Comparison of ENCODE assay signal across 15 cellular contexts in genomic region chr1:41608242-41608641, GRCh38.
DNase-seq lines count a peak whose midpoint lies in the region; ATAC-seq and TF ChIP-seq lines count a peak whose summit lies in the region.
"Had no signal": no experiment of that assay in that cellular context is flagged by ENCODE, and none has a peak within 500 bp of the region (broad histone marks: within the 10 kb centered on the region; RNA-seq: fewer than 3 reads in every experiment).

No MANE protein-coding gene starts in this region.

- peaks cover 4% of the 10 kb centered on the region for H3K9me3 Mint-ChIP-seq in WTC11
- H3K9me3 Mint-ChIP-seq: activated B cell treated with CpG ODN at 0.5 μM for 24 hours had no signal

- H3K27me3 ChIP-seq in right cardiac atrium (ENCODE audit: control insufficient read depth, insufficient read depth) = no peaks in the 10 kb centered on the region

- intact Hi-C loops in right cardiac atrium (cut with DNase I) = no loop called here

- WGBS in right cardiac atrium = 38% methylated on average over 4 of the region's 4 CpGs

- TF ChIP-seq CTCF in WTC11 (IDR thresholded peaks at IDR 0.05) = no peak

- no peak overlapping the region for H3K27ac ChIP-seq in right cardiac atrium (ENCODE audit: low read length)
- H3K27ac ChIP-seq: A549 had no signal

- H3K4me1 ChIP-seq in right cardiac atrium (ENCODE audit: control insufficient read depth, insufficient read depth, low read length) = peaks cover 5% of the 10 kb centered on the region
- H3K4me1 ChIP-seq: A549 had no signal

- CTCF ChIA-PET in WTC11 (lab: Charles Lee) = no interaction called here

- no peak overlapping the region for H3K4me3 ChIP-seq in right cardiac atrium (ENCODE audit: low read length)
- H3K4me3 ChIP-seq: A549 had no signal

- H3K4me3 Mint-ChIP-seq in WTC11 = no peak overlapping the region
- H3K4me3 Mint-ChIP-seq: activated B cell treated with CpG ODN at 0.5 μM for 24 hours; CD4-positive, alpha-beta memory T cell; naive thymus-derived CD4-positive, alpha-beta T cell had no signal

- H3K27ac Mint-ChIP-seq in WTC11 = no peak overlapping the region
- H3K27ac Mint-ChIP-seq: activated B cell treated with CpG ODN at 0.5 μM for 24 hours; CD4-positive, alpha-beta memory T cell had no signal

- no peaks in the 10 kb centered on the region for H3K9me3 ChIP-seq in right cardiac atrium (ENCODE audit: control insufficient read depth, low read length)
- H3K9me3 ChIP-seq: A549 had no signal

- no peaks in the 10 kb centered on the region for H3K4me1 Mint-ChIP-seq in WTC11

- peak; percentile 33 for DNase-seq in activated CD8-positive, alpha-beta memory T cell treated with anti-CD3 and anti-CD28 coated beads, Interleukin-2, amount 50 U/mL, for 48 hours
- no peak for DNase-seq in activated CD8-positive, alpha-beta memory T cell treated with anti-CD3 and anti-CD28 coated beads, Interleukin-2, amount 50 U/mL, for 4 hours
- peak; percentile 94 for DNase-seq in astrocyte of the hippocampus (ENCODE audit: low read depth, low spot score)
- DNase-seq in right cardiac atrium = peak; percentile 39 to 72 (median 66)
- peak; percentile 45 for DNase-seq in stromal cell of bone marrow (ENCODE audit: low read depth)
- no peak for DNase-seq in WTC11 (ENCODE audit: low spot score)
- no peak for DNase-seq in globus pallidus (ENCODE audit: low spot score)
- DNase-seq: activated B cell treated with CpG ODN at 0.5 μM for 24 hours; CD4-positive, alpha-beta memory T cell; naive thymus-derived CD4-positive, alpha-beta T cell; NCI-H1694; NCI-H526 had no signal

- POLR2A ChIA-PET in WTC11 (lab: Charles Lee) = no interaction called here

- ATAC-seq in right cardiac atrium (peak in 1 of 2 donors; percentile 34), HG02642 (IDR thresholded peaks at IDR 0.05; ENCODE audit: poor library complexity, unreplicated experiment) (no peak), WTC11 (no peak)
- ATAC-seq: A549; naive thymus-derived CD4-positive, alpha-beta T cell; Panc1 had no signal

- no peaks in the 10 kb centered on the region; the same call in 1 of the 2 replicates for H3K27me3 Mint-ChIP-seq in WTC11 (ENCODE audit: low read depth)
- H3K27me3 Mint-ChIP-seq: activated B cell treated with CpG ODN at 0.5 μM for 24 hours; CD4-positive, alpha-beta memory T cell; naive thymus-derived CD4-positive, alpha-beta T cell had no signal

- H3K36me3 Mint-ChIP-seq in WTC11 = no peaks in the 10 kb centered on the region

TF ChIP-seq in WTC11, 78 proteins besides CTCF, POLR2A, EP300 and RAD21:
- TF ChIP-seq ZNF138 (CRISPR knock-in tag; conservative IDR thresholded peaks at IDR 0.05) = no peak
- TF ChIP-seq, protein P1, sequence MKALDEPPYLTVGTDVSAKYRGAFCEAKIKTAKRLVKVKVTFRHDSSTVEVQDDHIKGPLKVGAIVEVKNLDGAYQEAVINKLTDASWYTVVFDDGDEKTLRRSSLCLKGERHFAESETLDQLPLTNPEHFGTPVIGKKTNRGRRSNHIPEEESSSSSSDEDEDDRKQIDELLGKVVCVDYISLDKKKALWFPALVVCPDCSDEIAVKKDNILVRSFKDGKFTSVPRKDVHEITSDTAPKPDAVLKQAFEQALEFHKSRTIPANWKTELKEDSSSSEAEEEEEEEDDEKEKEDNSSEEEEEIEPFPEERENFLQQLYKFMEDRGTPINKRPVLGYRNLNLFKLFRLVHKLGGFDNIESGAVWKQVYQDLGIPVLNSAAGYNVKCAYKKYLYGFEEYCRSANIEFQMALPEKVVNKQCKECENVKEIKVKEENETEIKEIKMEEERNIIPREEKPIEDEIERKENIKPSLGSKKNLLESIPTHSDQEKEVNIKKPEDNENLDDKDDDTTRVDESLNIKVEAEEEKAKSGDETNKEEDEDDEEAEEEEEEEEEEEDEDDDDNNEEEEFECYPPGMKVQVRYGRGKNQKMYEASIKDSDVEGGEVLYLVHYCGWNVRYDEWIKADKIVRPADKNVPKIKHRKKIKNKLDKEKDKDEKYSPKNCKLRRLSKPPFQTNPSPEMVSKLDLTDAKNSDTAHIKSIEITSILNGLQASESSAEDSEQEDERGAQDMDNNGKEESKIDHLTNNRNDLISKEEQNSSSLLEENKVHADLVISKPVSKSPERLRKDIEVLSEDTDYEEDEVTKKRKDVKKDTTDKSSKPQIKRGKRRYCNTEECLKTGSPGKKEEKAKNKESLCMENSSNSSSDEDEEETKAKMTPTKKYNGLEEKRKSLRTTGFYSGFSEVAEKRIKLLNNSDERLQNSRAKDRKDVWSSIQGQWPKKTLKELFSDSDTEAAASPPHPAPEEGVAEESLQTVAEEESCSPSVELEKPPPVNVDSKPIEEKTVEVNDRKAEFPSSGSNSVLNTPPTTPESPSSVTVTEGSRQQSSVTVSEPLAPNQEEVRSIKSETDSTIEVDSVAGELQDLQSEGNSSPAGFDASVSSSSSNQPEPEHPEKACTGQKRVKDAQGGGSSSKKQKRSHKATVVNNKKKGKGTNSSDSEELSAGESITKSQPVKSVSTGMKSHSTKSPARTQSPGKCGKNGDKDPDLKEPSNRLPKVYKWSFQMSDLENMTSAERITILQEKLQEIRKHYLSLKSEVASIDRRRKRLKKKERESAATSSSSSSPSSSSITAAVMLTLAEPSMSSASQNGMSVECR (CRISPR knock-in tag; IDR thresholded peaks at IDR 0.05; ENCODE audit: borderline replicate concordance) = no peak
- TF ChIP-seq SOX15 (CRISPR knock-in tag; IDR thresholded peaks at IDR 0.05) = no peak
- TF ChIP-seq TCF7 (CRISPR knock-in tag; IDR thresholded peaks at IDR 0.05; ENCODE audit: low read depth) = no peak
- TF ChIP-seq GABPB1 (CRISPR knock-in tag; IDR thresholded peaks at IDR 0.05) = no peak
- TF ChIP-seq TEAD1 (CRISPR knock-in tag; IDR thresholded peaks at IDR 0.05) = no peak
- no peak for TF ChIP-seq NFYB (CRISPR knock-in tag; conservative IDR thresholded peaks at IDR 0.05; ENCODE audit: low read depth)
- no peak for TF ChIP-seq HMGA2 (CRISPR knock-in tag; IDR thresholded peaks at IDR 0.05)
- no peak for TF ChIP-seq E2F5 (CRISPR knock-in tag; IDR thresholded peaks at IDR 0.05)
- TF ChIP-seq ZNF317 (CRISPR knock-in tag; IDR thresholded peaks at IDR 0.05; ENCODE audit: borderline replicate concordance, low read depth) = no peak
- TF ChIP-seq OVOL2 (CRISPR knock-in tag; IDR thresholded peaks at IDR 0.05; ENCODE audit: borderline replicate concordance) = no peak
- TF ChIP-seq, protein P2, sequence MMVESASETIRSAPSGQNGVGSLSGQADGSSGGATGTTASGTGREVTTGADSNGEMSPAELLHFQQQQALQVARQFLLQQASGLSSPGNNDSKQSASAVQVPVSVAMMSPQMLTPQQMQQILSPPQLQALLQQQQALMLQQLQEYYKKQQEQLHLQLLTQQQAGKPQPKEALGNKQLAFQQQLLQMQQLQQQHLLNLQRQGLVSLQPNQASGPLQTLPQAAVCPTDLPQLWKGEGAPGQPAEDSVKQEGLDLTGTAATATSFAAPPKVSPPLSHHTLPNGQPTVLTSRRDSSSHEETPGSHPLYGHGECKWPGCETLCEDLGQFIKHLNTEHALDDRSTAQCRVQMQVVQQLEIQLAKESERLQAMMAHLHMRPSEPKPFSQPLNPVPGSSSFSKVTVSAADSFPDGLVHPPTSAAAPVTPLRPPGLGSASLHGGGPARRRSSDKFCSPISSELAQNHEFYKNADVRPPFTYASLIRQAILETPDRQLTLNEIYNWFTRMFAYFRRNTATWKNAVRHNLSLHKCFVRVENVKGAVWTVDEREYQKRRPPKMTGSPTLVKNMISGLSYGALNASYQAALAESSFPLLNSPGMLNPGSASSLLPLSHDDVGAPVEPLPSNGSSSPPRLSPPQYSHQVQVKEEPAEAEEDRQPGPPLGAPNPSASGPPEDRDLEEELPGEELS (CRISPR knock-in tag; IDR thresholded peaks at IDR 0.05) = no peak
- TF ChIP-seq, protein P3, sequence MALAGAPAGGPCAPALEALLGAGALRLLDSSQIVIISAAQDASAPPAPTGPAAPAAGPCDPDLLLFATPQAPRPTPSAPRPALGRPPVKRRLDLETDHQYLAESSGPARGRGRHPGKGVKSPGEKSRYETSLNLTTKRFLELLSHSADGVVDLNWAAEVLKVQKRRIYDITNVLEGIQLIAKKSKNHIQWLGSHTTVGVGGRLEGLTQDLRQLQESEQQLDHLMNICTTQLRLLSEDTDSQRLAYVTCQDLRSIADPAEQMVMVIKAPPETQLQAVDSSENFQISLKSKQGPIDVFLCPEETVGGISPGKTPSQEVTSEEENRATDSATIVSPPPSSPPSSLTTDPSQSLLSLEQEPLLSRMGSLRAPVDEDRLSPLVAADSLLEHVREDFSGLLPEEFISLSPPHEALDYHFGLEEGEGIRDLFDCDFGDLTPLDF (CRISPR knock-in tag; IDR thresholded peaks at IDR 0.05) = no peak

Comparison
In these comparisons a context has a peak if more than half of its experiments do, and no peak if none do; other contexts are left out.
1. DNase-seq: peak in activated CD8-positive, alpha-beta memory T cell treated with anti-CD3 and anti-CD28 coated beads, Interleukin-2, amount 50 U/mL, for 48 hours (single experiment), astrocyte of the hippocampus (single experiment), right cardiac atrium (3 of 3) and stromal cell of bone marrow (single experiment); none in activated CD8-positive, alpha-beta memory T cell treated with anti-CD3 and anti-CD28 coated beads, Interleukin-2, amount 50 U/mL, for 4 hours (single experiment), WTC11 (single experiment) and globus pallidus (single experiment).